In the genomic region with DNA sequence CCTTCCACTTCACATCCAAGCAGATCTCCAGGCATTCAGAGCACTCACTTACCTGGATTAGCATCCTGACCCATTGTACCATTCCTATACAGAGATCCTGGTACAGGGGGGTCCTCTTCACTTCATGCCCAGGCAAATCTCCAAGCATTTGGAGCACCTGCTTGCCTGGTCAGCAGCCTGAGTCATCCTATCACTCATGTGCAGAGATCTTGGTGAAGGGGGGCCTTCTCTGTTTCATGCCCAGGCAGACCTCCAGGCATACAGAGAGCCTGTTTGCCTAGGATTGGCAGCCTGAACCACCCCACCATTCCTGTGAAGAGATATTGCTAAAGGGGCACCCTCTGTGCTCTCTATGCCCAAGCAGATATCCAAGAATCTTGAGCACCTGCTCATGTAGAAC, we compare ENCODE assay signal across 14 cellular contexts.
DNase-seq lines count a peak whose midpoint lies in the region; TF ChIP-seq lines count a peak whose summit lies in the region.
"Had no signal": no experiment of that assay in that cellular context is flagged by ENCODE, and none has a peak within 500 bp of the region (broad histone marks: within the 10 kb centered on the region; RNA-seq: fewer than 3 reads in every experiment).

No MANE protein-coding gene starts in this region.

- H3K4me3 ChIP-seq in breast epithelium (no peak overlapping the region), epithelial cell of esophagus (ENCODE audit: low read length) (no peak overlapping the region), thyroid gland (replicated peaks in 1 of 3) (no peak overlapping the region), ascending aorta (no peak overlapping the region), esophagus muscularis mucosa (no peak overlapping the region)
- H3K4me3 ChIP-seq: A549 had no signal

- DNase-seq in MCF 10A (ENCODE audit: unreplicated experiment) (no peak), breast epithelium (ENCODE audit: low spot score in 2 of 2) (no peak), epithelial cell of esophagus (ENCODE audit: low read depth) (peak; percentile 19), thyroid gland (peak; percentile 50 to 57), ascending aorta (ENCODE audit: low spot score in 2 of 2) (no peak), T-helper 2 cell (no peak), esophagus muscularis mucosa (ENCODE audit: extremely low spot score) (no peak)
- DNase-seq: GOT3 had no signal

- BruUV-seq in MCF 10A (replicated peaks; lab: Mats Ljungman, UMichigan) = no TSS peak

- CTCF ChIA-PET in MCF 10A (lab: Yijun Ruan, JAX) = interaction anchor here (0.7 to 2.3 kb wide), 6 partner anchors 8 to 231 kb away, joined by 3 to 9 read pairs (median 4); no protein-coding TSS in a partner anchor

- no peak for TF ChIP-seq CTCF in MCF 10A (IDR thresholded peaks at IDR 0.05; ENCODE audit: unreplicated experiment)
- no peak for TF ChIP-seq CTCF in breast epithelium (IDR thresholded peaks at IDR 0.05)
- TF ChIP-seq CTCF in epithelial cell of esophagus (IDR thresholded peaks at IDR 0.05; ENCODE audit: insufficient read depth, low read depth, low read length, missing control alignments) = no peak
- TF ChIP-seq CTCF in thyroid gland (IDR thresholded peaks at IDR 0.05) = no peak
- TF ChIP-seq CTCF in ascending aorta (IDR thresholded peaks at IDR 0.05) = no peak
- no peak for TF ChIP-seq CTCF in esophagus muscularis mucosa (IDR thresholded peaks at IDR 0.05)

- TF ChIP-seq POLR2A in breast epithelium (IDR thresholded peaks at IDR 0.05) = no peak
- TF ChIP-seq POLR2A in thyroid gland (IDR thresholded peaks at IDR 0.05) = no peak
- TF ChIP-seq POLR2A in esophagus muscularis mucosa (IDR thresholded peaks at IDR 0.05; ENCODE audit: low read depth) = no peak

- peaks cover 58% of the 10 kb centered on the region for H3K4me1 Mint-ChIP-seq in MCF 10A (ENCODE audit: insufficient read depth, unreplicated experiment)

- H3K9me3 Mint-ChIP-seq in MCF 10A (ENCODE audit: unreplicated experiment) = peaks cover 13% of the 10 kb centered on the region
- H3K9me3 Mint-ChIP-seq: CD4-positive, alpha-beta T cell had no signal

- no peaks in the 10 kb centered on the region for H3K27me3 Mint-ChIP-seq in MCF 10A (ENCODE audit: insufficient read depth, unreplicated experiment)

- no peak for TF ChIP-seq EP300 in esophagus muscularis mucosa (IDR thresholded peaks at IDR 0.05)

- H3K9me3 ChIP-seq in breast epithelium = peaks cover 4 to 11% of the 10 kb centered on the region in 2 donors
- H3K9me3 ChIP-seq in thyroid gland = no peaks in the 10 kb centered on the region
- H3K9me3 ChIP-seq in ascending aorta = peaks cover 0 to 4% of the 10 kb centered on the region in 2 donors
- peaks cover 0 to 2% (median 0%) of the 10 kb centered on the region in 4 donors for H3K9me3 ChIP-seq in esophagus muscularis mucosa
- H3K9me3 ChIP-seq: A549 had no signal

- H3K4me1 ChIP-seq in breast epithelium = no peaks in the 10 kb centered on the region
- peaks cover 0 to 15% of the 10 kb centered on the region in 2 donors for H3K4me1 ChIP-seq in thyroid gland
- H3K4me1 ChIP-seq in ascending aorta = peaks cover 0 to 5% of the 10 kb centered on the region in 2 donors
- no peaks in the 10 kb centered on the region for H3K4me1 ChIP-seq in esophagus muscularis mucosa
- H3K4me1 ChIP-seq: A549, Caco-2 had no signal

- H3K36me3 Mint-ChIP-seq in MCF 10A (ENCODE audit: insufficient read depth, unreplicated experiment) = peaks cover 26% of the 10 kb centered on the region

- H3K27me3 ChIP-seq in breast epithelium = no peaks in the 10 kb centered on the region
- H3K27me3 ChIP-seq in thyroid gland = no peaks in the 10 kb centered on the region
- no peaks in the 10 kb centered on the region for H3K27me3 ChIP-seq in ascending aorta
- H3K27me3 ChIP-seq in esophagus muscularis mucosa = no peaks in the 10 kb centered on the region

- H3K27ac ChIP-seq in breast epithelium (no peak overlapping the region), thyroid gland (no peak overlapping the region), ascending aorta (no peak overlapping the region), esophagus muscularis mucosa (replicated peaks in 1 of 4) (no peak overlapping the region)
- H3K27ac ChIP-seq: 22Rv1, A549, C4-2B had no signal

- H3K36me3 ChIP-seq in breast epithelium (no peaks in the 10 kb centered on the region), thyroid gland (no peaks in the 10 kb centered on the region), ascending aorta (no peaks in the 10 kb centered on the region), esophagus muscularis mucosa (no peaks in the 10 kb centered on the region)

- POLR2A ChIA-PET in MCF 10A (lab: Yijun Ruan, JAX) = interaction anchor here (1.3 to 1.4 kb wide), 2 partner anchors 9 to 37 kb away, joined by 3 to 4 read pairs; no protein-coding TSS in a partner anchor

- peak overlapping the region; percentile 16 for H3K4me3 Mint-ChIP-seq in MCF 10A (ENCODE audit: unreplicated experiment)
- H3K4me3 Mint-ChIP-seq: CD4-positive, alpha-beta T cell; HFFc6 had no signal

- intact Hi-C loops in MCF 10A (cut with micrococcal nuclease) (loop anchor here (10.0 kb wide), 1 partner anchor 183 kb away; no protein-coding TSS in a partner anchor), breast epithelium (cut with DNase I; ENCODE audit: low total_unique reads) (no loop called here), thyroid gland (cut with DNase I) (loop anchor here (5.0 kb wide), 1 partner anchor 55 kb away; no protein-coding TSS in a partner anchor), ascending aorta (cut with DNase I) (loop anchor here (1.0 to 10.0 kb wide), 4 partner anchors 57 to 477 kb away; a partner anchor contains a TSS), esophagus muscularis mucosa (cut with DNase I) (no loop called here)

- H3K27ac Mint-ChIP-seq in MCF 10A (ENCODE audit: low read depth, unreplicated experiment) = no peak overlapping the region
- H3K27ac Mint-ChIP-seq: CD4-positive, alpha-beta T cell; HFFc6 had no signal

Comparison
In these comparisons a context has a peak if more than half of its experiments do, and no peak if none do; other contexts are left out.
1. intact Hi-C loops: an anchor here in MCF 10A (10.0 kb wide), thyroid gland (5.0 kb wide) and ascending aorta (1.0 to 10.0 kb wide); none called in breast epithelium and esophagus muscularis mucosa.
2. DNase-seq: peak in epithelial cell of esophagus (single experiment) and thyroid gland (2 of 2); none in MCF 10A (single experiment), breast epithelium (0 of 2), ascending aorta (0 of 2), T-helper 2 cell (0 of 5) and esophagus muscularis mucosa (single experiment).